Comparison of ENCODE assay signal across 16 cellular contexts in genomic region chr1:234882898-234883297, GRCh38.
"Had no signal": no experiment of that assay in that cellular context is flagged by ENCODE, and none has a peak within 500 bp of the region (broad histone marks: within the 10 kb centered on the region; RNA-seq: fewer than 3 reads in every experiment).

No MANE protein-coding gene starts in this region.

- H3K27me3 Mint-ChIP-seq: activated naive CD8-positive, alpha-beta T cell treated with anti-CD3 and anti-CD28 coated beads, Interleukin-2, amount 10 ng/mL, durations not matched to agents 7 days and 5 days; T-cell had no signal

- H3K4me1 ChIP-seq: neural progenitor cell had no signal

- DNase-seq: activated CD4-positive, CD25-positive, alpha-beta regulatory T cell treated with anti-CD3 and anti-CD28 coated beads, Interleukin-2, amount 50 U/mL, for 72 hours; activated naive CD8-positive, alpha-beta T cell treated with anti-CD3 and anti-CD28 coated beads, Interleukin-2, amount 10 ng/mL, durations not matched to agents 7 days and 5 days; activated T-cell treated with anti-CD3 and anti-CD28 coated beads for 4 hours; central memory CD4-positive, alpha-beta T cell; cortex of kidney; effector CD8-positive, alpha-beta T cell; foreskin melanocyte; heart right ventricle; ovary; spleen; T-cell; T-helper 9 cell; transverse colon had no signal

- H3K9ac ChIP-seq: neural progenitor cell had no signal

- H2AFZ ChIP-seq: neural progenitor cell had no signal

- H3K27ac Mint-ChIP-seq: T-cell had no signal

- H3K4me3 ChIP-seq: heart right ventricle, neural progenitor cell, ovary, right lobe of liver, spleen, transverse colon had no signal

- H3K36me3 Mint-ChIP-seq: activated naive CD8-positive, alpha-beta T cell treated with anti-CD3 and anti-CD28 coated beads, Interleukin-2, amount 10 ng/mL, durations not matched to agents 7 days and 5 days; brain; neural progenitor cell; T-cell had no signal

- H3K27ac ChIP-seq: heart right ventricle, neural progenitor cell, ovary, right lobe of liver, spleen, transverse colon had no signal

- ATAC-seq: heart right ventricle, right lobe of liver had no signal

- H3K27me3 ChIP-seq: heart right ventricle, neural progenitor cell, ovary, right lobe of liver, spleen, transverse colon had no signal

- H3K4me2 ChIP-seq: neural progenitor cell had no signal

- H3K36me3 ChIP-seq: heart right ventricle, neural progenitor cell, ovary, right lobe of liver, spleen, transverse colon had no signal

- H3K4me3 Mint-ChIP-seq: activated naive CD8-positive, alpha-beta T cell treated with anti-CD3 and anti-CD28 coated beads, Interleukin-2, amount 10 ng/mL, durations not matched to agents 7 days and 5 days; brain; neural progenitor cell; T-cell had no signal

- H3K9me3 Mint-ChIP-seq: neural progenitor cell, T-cell had no signal

- H3K9me3 ChIP-seq: ovary, right lobe of liver, transverse colon had no signal
